Comparison of ENCODE assay signal across 5 cellular contexts in genomic region chr7:117238472-117238871, GRCh38.
"Had no signal": no experiment of that assay in that cellular context is flagged by ENCODE, and none has a peak within 500 bp of the region (broad histone marks: within the 10 kb centered on the region; RNA-seq: fewer than 3 reads in every experiment).

No MANE protein-coding gene starts in this region.

- H3K4me3 Mint-ChIP-seq: IgD-negative memory B cell had no signal

- H3K4me1 Mint-ChIP-seq: IgD-negative memory B cell had no signal

- H3K27ac Mint-ChIP-seq: IgD-negative memory B cell had no signal

- DNase-seq: KBM-7 had no signal

- H3K27ac ChIP-seq: HL-60 had no signal

- ATAC-seq: HepG2, K562 had no signal

- H3K4me3 ChIP-seq: K562 had no signal
